11 cellular contexts compared by ENCODE assay signal in the genomic region with DNA sequence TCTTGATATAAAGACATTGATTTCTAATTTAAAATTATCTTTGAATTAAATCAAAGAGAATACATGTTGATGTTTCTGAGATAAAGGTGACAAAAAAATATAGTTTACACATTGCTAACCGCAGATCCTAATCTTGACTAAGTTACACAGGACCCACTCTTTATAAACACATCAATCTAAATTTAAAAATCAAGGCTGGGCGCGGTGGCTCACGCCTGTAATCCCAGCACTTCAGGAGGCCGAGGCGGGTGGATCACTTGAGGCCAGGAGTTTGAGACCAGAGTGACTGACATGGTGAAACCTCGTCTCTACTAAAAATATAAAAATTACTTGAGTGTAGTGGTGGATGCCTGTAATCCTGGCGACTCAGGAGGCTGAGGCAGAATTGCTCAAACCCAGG. TPM values are rescaled to one million over a fixed set of nuclear protein-coding genes. Genes with fewer than 3 reads are reported as not detected.
A peak's percentile ranks its signal among the peaks of the same experiment; 100 is the strongest.
DNase-seq lines count a peak whose midpoint lies in the region; ATAC-seq and TF ChIP-seq lines count a peak whose summit lies in the region.
"Had no signal": no experiment of that assay in that cellular context is flagged by ENCODE, and none has a peak within 500 bp of the region (broad histone marks: within the 10 kb centered on the region; RNA-seq: fewer than 3 reads in every experiment).

No MANE protein-coding gene starts in this region.

- peaks cover 15% of the 10 kb centered on the region for H3F3A ChIP-seq in GM23248 (ENCODE audit: insufficient read depth)

- H3K4me1 Mint-ChIP-seq in T-helper 2 cell treated with Interferon-gamma antibody and Interleukin-4, amounts not matched to agents 5 μg/mL and 100 μg/mL, for 36 hours (ENCODE audit: low read depth), result peaks cover 8% of the 10 kb centered on the region

- H3K27ac Mint-ChIP-seq in T-helper 2 cell treated with Interferon-gamma antibody and Interleukin-4, amounts not matched to agents 5 μg/mL and 100 μg/mL, for 36 hours, result peak overlapping the region; percentile 70

- no peak overlapping the region for H2AFZ ChIP-seq in GM23248

- TF ChIP-seq CTCF in fibroblast of pulmonary artery (IDR thresholded peaks at IDR 0.05; ENCODE audit: low read length, missing control alignments) (no peak), gastrocnemius medialis (IDR thresholded peaks at IDR 0.05 in 4 of 5, conservative IDR thresholded peaks at IDR 0.05 in 1 of 5) (no peak), left lung (IDR thresholded peaks at IDR 0.05) (no peak)

- H3K27me3 ChIP-seq in GM23248 (replicated peaks; ENCODE audit: insufficient read depth) (no peaks in the 10 kb centered on the region), gastrocnemius medialis (no peaks in the 10 kb centered on the region), left lung (no peaks in the 10 kb centered on the region)

- no peaks in the 10 kb centered on the region for H3K36me3 ChIP-seq in GM23248 (ENCODE audit: low read depth)
- no peaks in the 10 kb centered on the region for H3K36me3 ChIP-seq in gastrocnemius medialis
- H3K36me3 ChIP-seq in left lung, result no peaks in the 10 kb centered on the region

- no peaks in the 10 kb centered on the region for H3K36me3 Mint-ChIP-seq in T-helper 2 cell treated with Interferon-gamma antibody and Interleukin-4, amounts not matched to agents 5 μg/mL and 100 μg/mL, for 36 hours (ENCODE audit: low read depth)

- H3K4me3 ChIP-seq in GM23248, result peak overlapping the region; percentile 96
- H3K4me3 ChIP-seq in fibroblast of pulmonary artery (replicated peaks; ENCODE audit: low read depth, low read length), result peak overlapping the region; percentile 94
- peak overlapping the region in 1 of 4 donors; percentile 85 for H3K4me3 ChIP-seq in gastrocnemius medialis
- H3K4me3 ChIP-seq in left lung, result peak overlapping the region in 1 of 2 donors; percentile 90

- DNase-seq in GM23248, result peak; percentile 51
- DNase-seq in T-helper 2 cell treated with Interferon-gamma antibody and Interleukin-4, amounts not matched to agents 5 μg/mL and 100 μg/mL, for 36 hours (ENCODE audit: low spot score), result no peak
- no peak for DNase-seq in fibroblast of pulmonary artery (ENCODE audit: low read depth)
- no peak for DNase-seq in gastrocnemius medialis
- DNase-seq in NCI-H2171 treated with DMSO at 0.1 percent for 48 hours (lab: John Stamatoyannopoulos, UW), result no peak
- no peak for DNase-seq in left lung
- DNase-seq in dedifferentiated amniotic fluid mesenchymal stem cell (ENCODE audit: extremely low spot score), result no peak
- DNase-seq: anterior cingulate cortex, KG1, NCI-H526, T1000 had no signal

- no peaks in the 10 kb centered on the region for H3K9me2 ChIP-seq in GM23248 (ENCODE audit: insufficient read depth)

- in situ Hi-C loops in GM23248 (cut with MboI), result no loop called here
- in situ Hi-C loops in gastrocnemius medialis (cut with MboI; ENCODE audit: low sequenced_read_pairs in 4 of 4), result loop anchor here in 2 of 4 donors (25.0 kb wide), 2 partner anchors 107 to 182 kb away; no protein-coding TSS in a partner anchor

- 52% methylated on average over 8 of the region's 8 CpGs for WGBS in GM23248 (ENCODE audit: low coverage in 1 of 2, low lambda C conversion rate in 2 of 2, missing lambda C conversion rate in 2 of 2), 2 experiments

- intact Hi-C loops in gastrocnemius medialis (cut with DNase I; ENCODE audit: low total_unique reads), result loop anchor here (5.0 kb wide), 3 partner anchors 63 to 208 kb away; partner anchors contain the start of gene CYB5R3
- intact Hi-C loops in left lung (cut with DNase I), result no loop called here

- H3K27ac ChIP-seq in GM23248 (peak overlapping the region; percentile 99), gastrocnemius medialis (peak overlapping the region in 3 of 4 donors; percentile 93 to 97 (median 96)), left lung (no peak overlapping the region)

- peaks cover 2% of the 10 kb centered on the region for H3K27me3 Mint-ChIP-seq in T-helper 2 cell treated with Interferon-gamma antibody and Interleukin-4, amounts not matched to agents 5 μg/mL and 100 μg/mL, for 36 hours (ENCODE audit: low read depth)

- H3K4me2 ChIP-seq in GM23248 (ENCODE audit: unreplicated experiment), result peak overlapping the region; percentile 98

- peak overlapping the region; percentile 49 for H3K4me3 Mint-ChIP-seq in T-helper 2 cell treated with Interferon-gamma antibody and Interleukin-4, amounts not matched to agents 5 μg/mL and 100 μg/mL, for 36 hours

- H3K9me3 ChIP-seq in GM23248 (ENCODE audit: low read depth) (no peaks in the 10 kb centered on the region), gastrocnemius medialis (no peaks in the 10 kb centered on the region), left lung (no peaks in the 10 kb centered on the region)

- peaks cover 7% of the 10 kb centered on the region; the same call in 1 of the 2 replicates for H4K20me1 ChIP-seq in GM23248 (ENCODE audit: insufficient read depth)

- H3K4me1 ChIP-seq in GM23248 (ENCODE audit: insufficient read depth) (peaks cover 11% of the 10 kb centered on the region), gastrocnemius medialis (peaks cover 23 to 26% of the 10 kb centered on the region in 2 donors), left lung (peaks cover 9 to 26% of the 10 kb centered on the region in 2 donors)

- peak overlapping the region; percentile 100 for H3K9ac ChIP-seq in GM23248

- H3K79me2 ChIP-seq in GM23248 (ENCODE audit: insufficient read depth), result peaks cover 64% of the 10 kb centered on the region

- H3K9me3 Mint-ChIP-seq in T-helper 2 cell treated with Interferon-gamma antibody and Interleukin-4, amounts not matched to agents 5 μg/mL and 100 μg/mL, for 36 hours, result no peaks in the 10 kb centered on the region

- no peak for TF ChIP-seq POLR2A in gastrocnemius medialis (IDR thresholded peaks at IDR 0.05)

- ATAC-seq in gastrocnemius medialis (no peak), left lung (no peak)

RNA-seq across cellular contexts. Expression of gene ARFGAP3, which starts 1.9 kb away (rescaled TPM):
- total RNA-seq in GM23248 (2014; rRNA removed; shearing (Covaris generic)), result 83.2 and 96.8 TPM in 2 replicates
- polyA plus RNA-seq in GM23248 (2016; fragmentation: Nextera tagmentation; extraction: Ambion mirVana), result 79.7 and 81.5 TPM in 2 replicates
- 10 to 100 TPM; 28.2 to 43.8 (median 36.0) TPM for total RNA-seq in gastrocnemius medialis
- total RNA-seq in left lung, result 10 to 100 TPM; 45.3 to 52.8 TPM

Comparison
In these comparisons a context has a peak if more than half of its experiments do, and no peak if none do; other contexts are left out.
1. H3K27ac ChIP-seq: peak in GM23248 (single experiment) and gastrocnemius medialis (3 of 4); none in left lung (0 of 2).